8 cellular contexts compared by ENCODE assay signal in genomic region chr9:96566401-96567202, GRCh38. TPM values are rescaled to one million over a fixed set of nuclear protein-coding genes. Genes with fewer than 3 reads are reported as not detected.
DNase-seq lines count a peak whose midpoint lies in the region; ATAC-seq and TF ChIP-seq lines count a peak whose summit lies in the region.

No MANE protein-coding gene starts in this region.

- H3K9me3 Mint-ChIP-seq in chondrocyte (ENCODE audit: low read depth): no peaks in the 10 kb centered on the region

- H3K27me3 Mint-ChIP-seq in chondrocyte (ENCODE audit: low read depth): no peaks in the 10 kb centered on the region

- peak overlapping the region; percentile 68 for H3K4me3 ChIP-seq in GM08714 (ENCODE audit: low read length)

- H3K4me3 Mint-ChIP-seq in chondrocyte (ENCODE audit: unreplicated experiment): peak overlapping the region; percentile 77

- ATAC-seq in GM21825 (IDR thresholded peaks at IDR 0.05; ENCODE audit: unreplicated experiment) (peak; percentile 87), left colon (peak; percentile 93)

- DNase-seq in LoVo (ENCODE audit: low spot score) (peak; percentile 96), chondrocyte (ENCODE audit: low spot score) (no peak), left colon (peak; percentile 87 to 92), NCI-H1930 (lab: John Stamatoyannopoulos, UW) (no peak)
- DNase-seq in activated CD4-positive, alpha-beta T cell treated with anti-CD3 and anti-CD28 coated beads for 4 hours: peak; percentile 63 to 74
- peak; percentile 35 to 59 (median 50) for DNase-seq in stimulated activated CD4-positive, alpha-beta T cell treated with anti-CD3 and anti-CD28 coated beads, Interleukin-1b, Interleukin-23, amount 100 ng/mL, for 24 hours (ENCODE audit: low read depth in 4 of 4, low spot score in 1 of 4)

- TF ChIP-seq CTCF in chondrocyte (IDR thresholded peaks at IDR 0.05): peak; percentile 84

- H3K4me1 Mint-ChIP-seq in chondrocyte (ENCODE audit: low read depth): peaks cover 21% of the 10 kb centered on the region

- intact Hi-C loops in left colon (cut with DNase I, micrococcal nuclease): loop anchor here in 1 of 2 donors (10.0 kb wide), 1 partner anchor 48 kb away; the partner anchor contains the start of gene CDC14B

- H3K36me3 Mint-ChIP-seq in chondrocyte (ENCODE audit: low read depth): peaks cover 1% of the 10 kb centered on the region

- peak overlapping the region; percentile 90 for H3K27ac Mint-ChIP-seq in chondrocyte (ENCODE audit: unreplicated experiment)

RNA-seq across cellular contexts. Expression of gene CDC14B, which starts 53.0 kb away (rescaled TPM):
- total RNA-seq in chondrocyte (14.5 to 16.8 TPM (median 15.5 TPM) in 3 replicates), left colon (10 to 100 TPM; 16.5 to 20.8 TPM)

Comparison
In these comparisons a context has a peak if more than half of its experiments do, and no peak if none do; other contexts are left out.
1. DNase-seq: peak in LoVo (single experiment), activated CD4-positive, alpha-beta T cell treated with anti-CD3 and anti-CD28 coated beads for 4 hours (2 of 2), left colon (2 of 2) and stimulated activated CD4-positive, alpha-beta T cell treated with anti-CD3 and anti-CD28 coated beads, Interleukin-1b, Interleukin-23, amount 100 ng/mL, for 24 hours (4 of 4); none in chondrocyte (single experiment) and NCI-H1930 (0 of 2).